In the genomic region with DNA sequence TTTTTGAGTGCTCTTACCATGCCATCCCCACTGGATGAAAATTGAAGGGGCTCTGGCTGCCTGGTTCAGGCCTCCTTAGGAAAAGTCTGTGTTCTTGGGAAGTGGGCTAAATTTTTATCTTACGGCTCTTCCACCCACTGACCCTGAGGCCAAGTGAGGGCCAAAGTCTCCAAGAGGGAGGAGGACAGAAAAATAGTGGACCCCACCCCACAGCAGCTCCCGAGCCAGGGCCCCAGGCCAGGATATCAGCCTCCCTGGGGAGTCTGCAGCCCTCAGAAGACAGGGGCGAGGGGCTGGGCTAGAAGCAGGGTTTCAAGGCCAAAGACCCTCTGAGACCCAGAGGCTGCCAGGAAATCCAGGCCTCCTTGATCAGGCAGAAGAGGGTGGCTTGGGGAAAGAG, we compare ENCODE assay signal across 16 cellular contexts.
A peak's percentile ranks its signal among the peaks of the same experiment; 100 is the strongest.
DNase-seq lines count a peak whose midpoint lies in the region; ATAC-seq and TF ChIP-seq lines count a peak whose summit lies in the region.
"Had no signal": no experiment of that assay in that cellular context is flagged by ENCODE, and none has a peak within 500 bp of the region (broad histone marks: within the 10 kb centered on the region; RNA-seq: fewer than 3 reads in every experiment).

No MANE protein-coding gene starts in this region.

- ATAC-seq in left ventricle myocardium superior (peak; percentile 10), upper lobe of right lung (no peak), GM18861 (IDR thresholded peaks at IDR 0.05; ENCODE audit: unreplicated experiment) (no peak), GM21786 (IDR thresholded peaks at IDR 0.05; ENCODE audit: unreplicated experiment) (no peak)

- H3K4me1 ChIP-seq in adipocyte (ENCODE audit: control insufficient read depth, insufficient read depth, low read length) (peaks cover 47% of the 10 kb centered on the region), ovary (ENCODE audit: insufficient read depth) (peaks cover 26% of the 10 kb centered on the region), upper lobe of right lung (peaks cover 18% of the 10 kb centered on the region)

- H3K27ac ChIP-seq in ovary (peak overlapping the region; percentile 63 to 90), upper lobe of right lung (peak overlapping the region; percentile 68)
- H3K27ac ChIP-seq: WERI-Rb-1 had no signal

- no peak for TF ChIP-seq CTCF in ovary (IDR thresholded peaks at IDR 0.05)
- no peak for TF ChIP-seq CTCF in upper lobe of right lung (IDR thresholded peaks at IDR 0.05)

- peak overlapping the region; percentile 52 for H3K4me3 ChIP-seq in adipocyte (ENCODE audit: low read length)
- H3K4me3 ChIP-seq in ovary = no peak overlapping the region
- H3K4me3 ChIP-seq in upper lobe of right lung = no peak overlapping the region

- H3K9me3 ChIP-seq in adipocyte (ENCODE audit: control insufficient read depth, low read length) (no peaks in the 10 kb centered on the region), ovary (no peaks in the 10 kb centered on the region), upper lobe of right lung (no peaks in the 10 kb centered on the region)
- H3K9me3 ChIP-seq: SK-N-SH had no signal

- DNase-seq in adipocyte (ENCODE audit: low read depth) = no peak
- DNase-seq in left ventricle myocardium superior = peak; percentile 50
- peak in 4 of 5 donors; percentile 21 to 61 (median 57) for DNase-seq in ovary
- no peak for DNase-seq in upper lobe of right lung
- DNase-seq in NCI-H774 (lab: John Stamatoyannopoulos, UW) = no peak
- no peak for DNase-seq in NCI-H1930 (lab: John Stamatoyannopoulos, UW)
- DNase-seq: activated naive CD4-positive, alpha-beta T cell treated with anti-CD3 and anti-CD28 coated beads for 36 hours; HCEC 1CT; head of caudate nucleus; NCI-H2107; NK-92 treated with Interleukin-12 subunit alpha and Interleukin-12 subunit beta, amount 100 ng/mL, for 24 hours; SK-N-SH; stimulated activated CD4-positive, alpha-beta T cell treated with anti-CD3 and anti-CD28 coated beads, Interleukin-2, amount 100 ng/mL, for 24 hours; WERI-Rb-1 had no signal

- H3K9ac ChIP-seq in adipocyte (ENCODE audit: low read length) = peak overlapping the region; percentile 75
- H3K9ac ChIP-seq: SK-N-SH had no signal

- no peak for TF ChIP-seq EP300 in ovary (IDR thresholded peaks at IDR 0.05)

- H3K27me3 ChIP-seq in adipocyte (replicated peaks; ENCODE audit: control insufficient read depth, insufficient read depth, low read length) (no peaks in the 10 kb centered on the region), ovary (no peaks in the 10 kb centered on the region), upper lobe of right lung (no peaks in the 10 kb centered on the region)

- intact Hi-C loops in left ventricle myocardium superior (cut with micrococcal nuclease) (no loop called here), ovary (cut with DNase I) (loop anchor here in 2 of 4 donors (5.0 kb wide), 2 partner anchors 53 to 158 kb away; partner anchors contain the start of gene ZNF423 (in 1 of the 2)), upper lobe of right lung (cut with DNase I) (no loop called here)

- no peak for TF ChIP-seq POLR2A in ovary (IDR thresholded peaks at IDR 0.05)

- H3K36me3 ChIP-seq in adipocyte (ENCODE audit: control insufficient read depth, insufficient read depth, low read length, severe bottlenecking) (no peaks in the 10 kb centered on the region), ovary (no peaks in the 10 kb centered on the region), upper lobe of right lung (no peaks in the 10 kb centered on the region)
- H3K36me3 ChIP-seq: WERI-Rb-1 had no signal

- 16 to 32% (median 21%) methylated on average over 3 of the region's 3 CpGs for WGBS in ovary, 3 donors

Comparison
In these comparisons a context has a peak if more than half of its experiments do, and no peak if none do; other contexts are left out.
1. DNase-seq: peak in left ventricle myocardium superior (single experiment) and ovary (4 of 5); none in adipocyte (single experiment), upper lobe of right lung (single experiment), NCI-H774 (single experiment) and NCI-H1930 (0 of 2).